28 cellular contexts compared by ENCODE assay signal in the genomic region with DNA sequence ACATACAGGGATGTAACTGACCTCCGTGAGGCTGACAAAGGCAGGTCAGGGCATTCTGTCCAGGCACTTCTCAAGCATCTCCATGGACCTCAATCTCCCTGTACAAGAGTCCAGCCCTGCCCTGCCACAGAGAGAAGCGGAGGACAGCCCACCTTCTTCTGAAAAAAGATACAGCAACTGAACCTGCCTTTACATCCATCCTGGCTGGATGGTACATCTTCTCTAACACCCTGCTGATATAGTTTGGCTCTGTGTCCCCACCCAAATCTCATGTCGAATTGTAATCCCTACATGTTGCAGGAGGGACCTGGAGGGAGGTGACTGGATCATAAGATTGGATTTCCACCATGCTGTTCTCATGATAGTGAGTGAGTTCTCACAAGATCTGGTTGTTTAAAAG. TPM values are rescaled to one million over a fixed set of nuclear protein-coding genes. Genes with fewer than 3 reads are reported as not detected.
A peak's percentile ranks its signal among the peaks of the same experiment; 100 is the strongest.
DNase-seq lines count a peak whose midpoint lies in the region; ATAC-seq, FAIRE-seq and TF ChIP-seq lines count a peak whose summit lies in the region.
"Had no signal": no experiment of that assay in that cellular context is flagged by ENCODE, and none has a peak within 500 bp of the region (broad histone marks: within the 10 kb centered on the region; RNA-seq: fewer than 3 reads in every experiment).

No MANE protein-coding gene starts in this region.

- H3K4me3 Mint-ChIP-seq in endodermal cell = no peak overlapping the region
- no peak overlapping the region for H3K4me3 Mint-ChIP-seq in osteocyte (ENCODE audit: unreplicated experiment)
- H3K4me3 Mint-ChIP-seq: CD14-positive monocyte; CD4-positive, alpha-beta memory T cell; CD4-positive, CD25-positive, alpha-beta regulatory T cell; CD8-positive, alpha-beta memory T cell had no signal

- H3K36me3 ChIP-seq in OCI-LY3 (replicated peaks; ENCODE audit: low read depth, low read length) (peaks cover 57% of the 10 kb centered on the region), endodermal cell (ENCODE audit: control insufficient read depth, insufficient read depth, low read length) (no peaks in the 10 kb centered on the region), right atrium auricular region (no peaks in the 10 kb centered on the region), lower lobe of right lung (no peaks in the 10 kb centered on the region)
- H3K36me3 ChIP-seq: BE2C, BLaER1 had no signal

- H2AFZ ChIP-seq in OCI-LY3 (ENCODE audit: low read depth, low read length) = no peak overlapping the region

- TF ChIP-seq POLR2A in GM12892 (IDR thresholded peaks at IDR 0.05; ENCODE audit: low read depth, low read length) = no peak

- H3K27me3 Mint-ChIP-seq in endodermal cell (ENCODE audit: insufficient read depth) (peaks cover 1% of the 10 kb centered on the region), osteocyte (ENCODE audit: unreplicated experiment) (peaks cover 5% of the 10 kb centered on the region)
- H3K27me3 Mint-ChIP-seq: CD4-positive, CD25-positive, alpha-beta regulatory T cell had no signal

- H3K27me3 ChIP-seq in OCI-LY3 (ENCODE audit: low read depth, low read length) = no peaks in the 10 kb centered on the region
- H3K27me3 ChIP-seq in endodermal cell (ENCODE audit: control insufficient read depth, insufficient read depth, low read length, poor library complexity, severe bottlenecking) = no peaks in the 10 kb centered on the region
- no peaks in the 10 kb centered on the region for H3K27me3 ChIP-seq in right atrium auricular region
- no peaks in the 10 kb centered on the region for H3K27me3 ChIP-seq in lower lobe of right lung (ENCODE audit: low read depth)
- H3K27me3 ChIP-seq: BE2C, BLaER1 had no signal

- H3K27ac Mint-ChIP-seq in endodermal cell = no peak overlapping the region
- H3K27ac Mint-ChIP-seq in osteocyte (ENCODE audit: unreplicated experiment) = no peak overlapping the region
- H3K27ac Mint-ChIP-seq: CD4-positive, alpha-beta memory T cell had no signal

- no peak for ATAC-seq in lower lobe of right lung
- ATAC-seq in HG03432 (IDR thresholded peaks at IDR 0.05; ENCODE audit: unreplicated experiment) = no peak

- H3K4me3 ChIP-seq in OCI-LY3 (ENCODE audit: low read length) (no peak overlapping the region), endodermal cell (ENCODE audit: low read length) (no peak overlapping the region), right atrium auricular region (no peak overlapping the region), lower lobe of right lung (no peak overlapping the region)
- H3K4me3 ChIP-seq: BLaER1 had no signal

- no peaks in the 10 kb centered on the region for H3K36me3 Mint-ChIP-seq in endodermal cell (ENCODE audit: low read depth)
- no peaks in the 10 kb centered on the region for H3K36me3 Mint-ChIP-seq in osteocyte (ENCODE audit: unreplicated experiment)
- H3K36me3 Mint-ChIP-seq: CD14-positive monocyte; CD4-positive, alpha-beta memory T cell; CD4-positive, CD25-positive, alpha-beta regulatory T cell; CD8-positive, alpha-beta memory T cell had no signal

- FAIRE-seq in GM12892 (lab: Jason Lieb, UNC) = peak; percentile 88
- FAIRE-seq: A204.1, GM12891, GM18507, GM19239 had no signal

- no peak for DNase-seq in GM12892 (ENCODE audit: insufficient read length)
- peak; percentile 26 for DNase-seq in endodermal cell
- DNase-seq in osteocyte (ENCODE audit: extremely low spot score, unreplicated experiment) = peak; percentile 54
- DNase-seq in activated gamma-delta T cell (lab: John Stamatoyannopoulos, UW) = no peak
- no peak for DNase-seq in right atrium auricular region (ENCODE audit: low spot score)
- no peak for DNase-seq in lower lobe of right lung
- DNase-seq: 8988T; ACHN; BE2C; C1 segment of cervical spinal cord; CD4-positive, alpha-beta memory T cell; CD4-positive, CD25-positive, alpha-beta regulatory T cell; CD8-positive, alpha-beta memory T cell; COR-L47; DMS 273 treated with DMSO at 0.1 percent for 48 hours; DMS153; DMS53; DMS79; DND-41; EL had no signal

- H3K4me1 Mint-ChIP-seq in endodermal cell = no peaks in the 10 kb centered on the region
- H3K4me1 Mint-ChIP-seq in osteocyte (ENCODE audit: unreplicated experiment) = no peaks in the 10 kb centered on the region
- H3K4me1 Mint-ChIP-seq: CD4-positive, alpha-beta memory T cell; CD4-positive, CD25-positive, alpha-beta regulatory T cell had no signal

- H3K4me2 ChIP-seq in OCI-LY3 (ENCODE audit: low read length) = peak overlapping the region; percentile 44
- H3K4me2 ChIP-seq: BLaER1 had no signal

- intact Hi-C loops in lower lobe of right lung (cut with DNase I) = no loop called here

- TF ChIP-seq CTCF in OCI-LY3 (IDR thresholded peaks at IDR 0.05; ENCODE audit: low read depth, low read length) (no peak), endodermal cell (conservative IDR thresholded peaks at IDR 0.05) (no peak), osteocyte (IDR thresholded peaks at IDR 0.05) (no peak), right atrium auricular region (IDR thresholded peaks at IDR 0.05) (no peak), lower lobe of right lung (IDR thresholded peaks at IDR 0.05) (no peak)

- H3K9ac ChIP-seq in OCI-LY3 (ENCODE audit: low read length) = peak overlapping the region; percentile 70
- H3K9ac ChIP-seq in endodermal cell (ENCODE audit: extremely low read depth, low read length, poor library complexity, severe bottlenecking) = no peak overlapping the region
- H3K9ac ChIP-seq: BLaER1 had no signal

- H3K4me1 ChIP-seq in OCI-LY3 (ENCODE audit: low read length) = peaks cover 96% of the 10 kb centered on the region
- no peaks in the 10 kb centered on the region for H3K4me1 ChIP-seq in endodermal cell (ENCODE audit: control insufficient read depth, insufficient read depth, low read length)
- H3K4me1 ChIP-seq in right atrium auricular region = no peaks in the 10 kb centered on the region
- no peaks in the 10 kb centered on the region for H3K4me1 ChIP-seq in lower lobe of right lung
- H3K4me1 ChIP-seq: BE2C, BLaER1 had no signal

- H3K9me3 ChIP-seq in OCI-LY3 (ENCODE audit: insufficient read depth, low read length) = no peaks in the 10 kb centered on the region
- H3K9me3 ChIP-seq in endodermal cell (ENCODE audit: control insufficient read depth, low read length) = no peaks in the 10 kb centered on the region
- H3K9me3 ChIP-seq in right atrium auricular region = no peaks in the 10 kb centered on the region
- H3K9me3 ChIP-seq in lower lobe of right lung = no peaks in the 10 kb centered on the region
- H3K9me3 ChIP-seq: BLaER1 had no signal

- H3K27ac ChIP-seq in OCI-LY3 (ENCODE audit: low read length) (peak overlapping the region; percentile 100), endodermal cell (ENCODE audit: low read depth, low read length) (no peak overlapping the region), right atrium auricular region (no peak overlapping the region), lower lobe of right lung (no peak overlapping the region)
- H3K27ac ChIP-seq: BLaER1 had no signal

- H4K20me1 ChIP-seq in OCI-LY3 (ENCODE audit: insufficient read depth, low read length) = no peaks in the 10 kb centered on the region
- H4K20me1 ChIP-seq: BLaER1 had no signal

- peaks cover 70% of the 10 kb centered on the region for H3K79me2 ChIP-seq in OCI-LY3 (ENCODE audit: low read length)

- 86 to 89% methylated on average over 3 of the region's 3 CpGs for WGBS in endodermal cell (ENCODE audit: insufficient coverage in 1 of 2, insufficient read length in 1 of 2), 2 experiments

- H3K9me3 Mint-ChIP-seq in endodermal cell (no peaks in the 10 kb centered on the region), osteocyte (ENCODE audit: unreplicated experiment) (no peaks in the 10 kb centered on the region)
- H3K9me3 Mint-ChIP-seq: CD4-positive, CD25-positive, alpha-beta regulatory T cell; CD8-positive, alpha-beta memory T cell had no signal

RNA-seq across cellular contexts. Expression of a gene that starts 40.5 kb away (rescaled TPM):
- polyA plus RNA-seq in GM12892 (2012; ENCODE audit: missing spikeins) = 31.4 TPM
- 1 to 10 TPM in 1 of 2 donors, under 1 TPM in 1; 0.55 to 1.3 TPM for total RNA-seq in endodermal cell
- 2.7 TPM for polyA plus RNA-seq in endodermal cell (2013, experiment 1 of 2)
- polyA plus RNA-seq in endodermal cell (2013, experiment 2 of 2) = 1.7 TPM
- 95.5 and 98.1 TPM in 2 replicates for total RNA-seq in osteocyte
- total RNA-seq in right atrium auricular region = 1 to 10 TPM; 2.3 to 3.5 TPM
- 41.3 TPM for total RNA-seq in lower lobe of right lung
- total RNA-seq: CD4-positive, alpha-beta memory T cell; CD4-positive, CD25-positive, alpha-beta regulatory T cell had no signal
- polyA plus RNA-seq: CD4-positive, CD25-positive, alpha-beta regulatory T cell; CD8-positive, alpha-beta memory T cell had no signal

Comparison
In these comparisons a context has a peak if more than half of its experiments do, and no peak if none do; other contexts are left out.
1. DNase-seq: peak in endodermal cell (single experiment) and osteocyte (single experiment); none in GM12892 (single experiment), activated gamma-delta T cell (single experiment), right atrium auricular region (single experiment) and lower lobe of right lung (single experiment).